In genomic region chr5:71973563-71973962, GRCh38 we compare ENCODE assay signal across 16 cellular contexts.
A peak's percentile ranks its signal among the peaks of the same experiment; 100 is the strongest.
DNase-seq lines count a peak whose midpoint lies in the region; ATAC-seq and TF ChIP-seq lines count a peak whose summit lies in the region.
"Had no signal": no experiment of that assay in that cellular context is flagged by ENCODE, and none has a peak within 500 bp of the region (broad histone marks: within the 10 kb centered on the region; RNA-seq: fewer than 3 reads in every experiment).

No MANE protein-coding gene starts in this region.

- H3K4me1 Mint-ChIP-seq in MCF 10A (ENCODE audit: insufficient read depth, unreplicated experiment), result no peaks in the 10 kb centered on the region
- H3K4me1 Mint-ChIP-seq: activated T-helper 17 cell treated with anti-CD3 and anti-CD28 coated beads, Interleukin-2, amount 50 U/mL, for 72 hours had no signal

- TF ChIP-seq POLR2A in breast epithelium (IDR thresholded peaks at IDR 0.05) (no peak), esophagus squamous epithelium (IDR thresholded peaks at IDR 0.05) (no peak), sigmoid colon (IDR thresholded peaks at IDR 0.05) (no peak), uterus (IDR thresholded peaks at IDR 0.05) (no peak)

- H3K36me3 ChIP-seq in breast epithelium, result no peaks in the 10 kb centered on the region
- no peaks in the 10 kb centered on the region for H3K36me3 ChIP-seq in esophagus squamous epithelium
- no peaks in the 10 kb centered on the region for H3K36me3 ChIP-seq in sigmoid colon
- no peaks in the 10 kb centered on the region for H3K36me3 ChIP-seq in uterus

- DNase-seq in breast epithelium (ENCODE audit: low spot score in 2 of 2) (no peak), MCF 10A (ENCODE audit: unreplicated experiment) (no peak), esophagus squamous epithelium (lab: John Stamatoyannopoulos, UW) (no peak), sigmoid colon (no peak), uterus (no peak), A172 (ENCODE audit: low spot score) (no peak), GM10248 (ENCODE audit: extremely low spot score) (no peak)
- DNase-seq: HFFc6; NCI-H2081; NCI-H526; OCI-M1; stimulated activated naive CD8-positive, alpha-beta T cell treated with anti-CD3 and anti-CD28 coated beads, Interleukin-15, Interleukin-2, amounts not matched to agents 100 U/mL and 50 U/mL, for 24 hours had no signal

- no peak for TF ChIP-seq EP300 in sigmoid colon (IDR thresholded peaks at IDR 0.05)

- H3K4me3 Mint-ChIP-seq in MCF 10A (ENCODE audit: unreplicated experiment), result no peak overlapping the region
- H3K4me3 Mint-ChIP-seq: activated T-helper 17 cell treated with anti-CD3 and anti-CD28 coated beads, Interleukin-2, amount 50 U/mL, for 72 hours; HFFc6 had no signal

- peak overlapping the region; percentile 57 to 64 for H3K27ac ChIP-seq in breast epithelium
- H3K27ac ChIP-seq in esophagus squamous epithelium, result peak overlapping the region; percentile 30 to 76 (median 68)
- H3K27ac ChIP-seq in sigmoid colon, result peak overlapping the region; percentile 29 to 71 (median 62)
- H3K27ac ChIP-seq in uterus, result peak overlapping the region; percentile 20 to 26
- H3K27ac ChIP-seq: SK-N-MC had no signal

- no peak for ATAC-seq in GM19455 (IDR thresholded peaks at IDR 0.05; ENCODE audit: unreplicated experiment)
- ATAC-seq: activated T-helper 17 cell treated with anti-CD3 and anti-CD28 coated beads, Interleukin-2, amount 50 U/mL, for 72 hours; K562; stimulated activated naive CD8-positive, alpha-beta T cell treated with anti-CD3 and anti-CD28 coated beads, Interleukin-15, Interleukin-2, amounts not matched to agents 100 U/mL and 50 U/mL, for 24 hours had no signal

- H3K4me1 ChIP-seq in breast epithelium (no peaks in the 10 kb centered on the region), esophagus squamous epithelium (peaks cover 0 to 15% (median 2%) of the 10 kb centered on the region in 3 donors), sigmoid colon (peaks cover 0 to 24% (median 15%) of the 10 kb centered on the region in 4 donors), uterus (no peaks in the 10 kb centered on the region)

- TF ChIP-seq CTCF in breast epithelium (IDR thresholded peaks at IDR 0.05), result no peak
- no peak for TF ChIP-seq CTCF in MCF 10A (IDR thresholded peaks at IDR 0.05; ENCODE audit: unreplicated experiment)
- no peak for TF ChIP-seq CTCF in esophagus squamous epithelium (IDR thresholded peaks at IDR 0.05)
- TF ChIP-seq CTCF in sigmoid colon (IDR thresholded peaks at IDR 0.05), result no peak
- no peak for TF ChIP-seq CTCF in uterus (IDR thresholded peaks at IDR 0.05)
- TF ChIP-seq CTCF in GM10248 (IDR thresholded peaks at IDR 0.05; ENCODE audit: control extremely low read depth, extremely low read depth, low read depth, missing control alignments), result no peak

- H3K27ac Mint-ChIP-seq in MCF 10A (ENCODE audit: low read depth, unreplicated experiment), result no peak overlapping the region
- H3K27ac Mint-ChIP-seq: activated T-helper 17 cell treated with anti-CD3 and anti-CD28 coated beads, Interleukin-2, amount 50 U/mL, for 72 hours; HFFc6 had no signal

- POLR2A ChIA-PET in MCF 10A (lab: Yijun Ruan, JAX), result no interaction called here
- POLR2A ChIA-PET in GM10248 (lab: Yijun Ruan, JAX), result interaction anchor here (0.5 kb wide), 1 partner anchor 113 kb away, joined by 6 read pairs; no protein-coding TSS in a partner anchor

- no peak overlapping the region for H3K4me3 ChIP-seq in breast epithelium
- no peak overlapping the region for H3K4me3 ChIP-seq in esophagus squamous epithelium
- no peak overlapping the region for H3K4me3 ChIP-seq in sigmoid colon
- H3K4me3 ChIP-seq in uterus, result no peak overlapping the region
- H3K4me3 ChIP-seq: K562, SK-N-MC had no signal

- H3K9me3 Mint-ChIP-seq in MCF 10A (ENCODE audit: unreplicated experiment), result no peaks in the 10 kb centered on the region
- H3K9me3 Mint-ChIP-seq: activated T-helper 17 cell treated with anti-CD3 and anti-CD28 coated beads, Interleukin-2, amount 50 U/mL, for 72 hours; HFFc6 had no signal

- H3K27me3 ChIP-seq in breast epithelium (no peaks in the 10 kb centered on the region), esophagus squamous epithelium (peaks cover 0 to 5% (median 0%) of the 10 kb centered on the region in 4 donors), sigmoid colon (no peaks in the 10 kb centered on the region), uterus (no peaks in the 10 kb centered on the region)

- CTCF ChIA-PET in MCF 10A (lab: Yijun Ruan, JAX) (interaction anchor here (0.6 kb wide), 2 partner anchors 43 to 201 kb away, joined by 3 to 4 read pairs; no protein-coding TSS in a partner anchor), GM10248 (lab: Yijun Ruan, JAX) (interaction anchor here (1.1 kb wide), 1 partner anchor 14 kb away, joined by 3 read pairs; no protein-coding TSS in a partner anchor)

- no TSS peak for BruUV-seq in MCF 10A (replicated peaks; lab: Mats Ljungman, UMichigan)

- H3K27me3 Mint-ChIP-seq in MCF 10A (ENCODE audit: insufficient read depth, unreplicated experiment), result peaks cover 14% of the 10 kb centered on the region

- intact Hi-C loops in breast epithelium (cut with DNase I; ENCODE audit: low total_unique reads), result no loop called here
- intact Hi-C loops in MCF 10A (cut with micrococcal nuclease), result no loop called here
- intact Hi-C loops in esophagus squamous epithelium (cut with DNase I), result no loop called here
- intact Hi-C loops in sigmoid colon (cut with DNase I), result no loop called here
- intact Hi-C loops in uterus (cut with DNase I; ENCODE audit: low total_unique reads), result no loop called here

- H3K9me3 ChIP-seq in breast epithelium (no peaks in the 10 kb centered on the region), esophagus squamous epithelium (no peaks in the 10 kb centered on the region), sigmoid colon (no peaks in the 10 kb centered on the region), uterus (no peaks in the 10 kb centered on the region)

- no peaks in the 10 kb centered on the region for H3K36me3 Mint-ChIP-seq in MCF 10A (ENCODE audit: insufficient read depth, unreplicated experiment)

- WGBS in esophagus squamous epithelium, 2 donors, result 44 to 52% methylated on average over 3 of the region's 3 CpGs
- 70 to 77% methylated on average over 3 of the region's 3 CpGs for WGBS in sigmoid colon, 2 donors
